35 cellular contexts compared by ENCODE assay signal in the genomic region with DNA sequence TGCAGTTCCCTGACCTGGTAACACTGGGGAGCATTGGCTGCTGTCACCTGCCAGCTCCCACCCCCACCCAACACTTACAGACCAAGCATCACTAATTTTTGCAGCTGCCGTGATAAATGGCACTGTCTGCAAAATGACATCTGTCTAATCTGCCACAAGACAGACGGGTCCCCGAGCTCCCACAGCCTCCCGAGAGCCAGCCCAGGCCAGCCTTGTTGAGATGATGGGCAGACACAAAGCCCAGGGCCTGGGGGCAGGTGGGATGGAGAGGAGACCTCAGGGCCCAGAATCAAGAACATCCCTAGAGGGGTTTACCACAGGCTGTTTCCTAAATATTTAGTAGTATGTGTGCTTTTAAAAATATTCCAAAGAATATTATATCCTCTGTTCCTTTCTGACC.
"Had no signal": no experiment of that assay in that cellular context is flagged by ENCODE, and none has a peak within 500 bp of the region (broad histone marks: within the 10 kb centered on the region; RNA-seq: fewer than 3 reads in every experiment).

No MANE protein-coding gene starts in this region.

- H3K27ac ChIP-seq: adrenal gland, body of pancreas, gastroesophageal sphincter, lower lobe of right lung, pancreas, prostate gland, suprapubic skin, WERI-Rb-1 had no signal

- H3K36me3 Mint-ChIP-seq: activated CD4-positive, alpha-beta memory T cell treated with anti-CD3 and anti-CD28 coated beads for 36 hours; activated naive CD8-positive, alpha-beta T cell treated with anti-CD3 and anti-CD28 coated beads for 36 hours; natural killer cell; stimulated activated memory B cell treated with anti-CD40 and anti-IgM and Interleukin-4, amounts not matched to agents 10 μg/mL and 1 μg/mL and 100 μg/mL, for 72 hours had no signal

- H3K36me3 ChIP-seq: adrenal gland, gastroesophageal sphincter, lower lobe of right lung, pancreas, prostate gland, suprapubic skin, tibial nerve, WERI-Rb-1 had no signal

- H3K9me3 ChIP-seq: adrenal gland, body of pancreas, gastroesophageal sphincter, lower lobe of right lung, pancreas, prostate gland, suprapubic skin, tibial nerve had no signal

- ATAC-seq: activated CD4-positive, CD25-positive, alpha-beta regulatory T cell treated with anti-CD3 and anti-CD28 coated beads, Interleukin-2, amount 50 U/mL, for 24 hours; body of pancreas; effector memory CD8-positive, alpha-beta T cell; gastroesophageal sphincter; left lobe of liver; lower lobe of right lung; natural killer cell; pancreas; stimulated activated memory B cell treated with anti-CD40 and anti-IgM and Interleukin-4, amounts not matched to agents 10 μg/mL and 1 μg/mL and 100 μg/mL, for 72 hours; T-helper 17 cell had no signal

- H3K4me3 Mint-ChIP-seq: activated CD4-positive, alpha-beta memory T cell treated with anti-CD3 and anti-CD28 coated beads for 36 hours; activated naive CD4-positive, alpha-beta T cell treated with anti-CD3 and anti-CD28 coated beads for 36 hours; activated naive CD8-positive, alpha-beta T cell treated with anti-CD3 and anti-CD28 coated beads for 36 hours; activated T-helper 1 cell treated with anti-CD3 and anti-CD28 coated beads, Interleukin-12 subunit alpha, Interleukin-12 subunit beta, Interleukin-2, Interleukin-4 antibody, amounts not matched to agents 30 ng/mL and 10 ng/mL and 1 ng/mL, durations not matched to agents 14 hours and 24 hours and 36 hours; effector memory CD8-positive, alpha-beta T cell; natural killer cell; stimulated activated memory B cell treated with anti-CD40 and anti-IgM and Interleukin-4, amounts not matched to agents 10 μg/mL and 1 μg/mL and 100 μg/mL, for 72 hours; T-helper 17 cell had no signal

- H3K4me1 ChIP-seq: adrenal gland, gastroesophageal sphincter, lower lobe of right lung, pancreas, prostate gland had no signal

- H3K4me1 Mint-ChIP-seq: activated naive CD8-positive, alpha-beta T cell treated with anti-CD3 and anti-CD28 coated beads for 36 hours; natural killer cell; T-helper 17 cell had no signal

- DNase-seq: activated CD4-positive, alpha-beta memory T cell treated with anti-CD3 and anti-CD28 coated beads for 36 hours; activated CD4-positive, alpha-beta T cell treated with anti-CD3 and anti-CD28 coated beads for 48 hours; activated CD8-positive, alpha-beta memory T cell treated with anti-CD3 and anti-CD28 coated beads, Interleukin-2, amount 50 U/mL, for 4 hours; activated effector memory CD4-positive, alpha-beta T cell treated with anti-CD3 and anti-CD28 coated beads, Interleukin-2, amount 50 U/mL, for 16 hours; activated naive CD4-positive, alpha-beta T cell treated with anti-CD3 and anti-CD28 coated beads for 36 hours; activated naive CD8-positive, alpha-beta T cell treated with anti-CD3 and anti-CD28 coated beads for 36 hours; activated T-cell treated with anti-CD3 and anti-CD28 coated beads, Interleukin-2, amount 50 U/mL, for 1 hour; adrenal gland; aorta; body of pancreas; effector memory CD8-positive, alpha-beta T cell; erythroblast; head of caudate nucleus; kidney glomerular epithelial cell; lower lobe of right lung; mesenchymal stem cell; natural killer cell; retina; stimulated activated CD4-positive, alpha-beta T cell treated with anti-CD3 and anti-CD28 coated beads, Interleukin-1b, Interleukin-23, amount 100 ng/mL, for 48 hours; stimulated activated CD4-positive, alpha-beta T cell treated with anti-CD3 and anti-CD28 coated beads, Interleukin-4, amount 100 ng/mL, for 4 hours; stimulated activated CD8-positive, alpha-beta memory T cell treated with anti-CD3 and anti-CD28 coated beads, Interleukin-4, amount 100 ng/mL, for 48 hours; T-helper 17 cell; T1000; WERI-Rb-1 had no signal

- H3K27me3 Mint-ChIP-seq: activated CD4-positive, alpha-beta memory T cell treated with anti-CD3 and anti-CD28 coated beads for 36 hours; activated naive CD8-positive, alpha-beta T cell treated with anti-CD3 and anti-CD28 coated beads for 36 hours; T-helper 17 cell had no signal

- H3K27me3 ChIP-seq: adrenal gland, body of pancreas, pancreas, tibial nerve had no signal

- H3K9me3 Mint-ChIP-seq: activated CD4-positive, alpha-beta memory T cell treated with anti-CD3 and anti-CD28 coated beads for 36 hours; activated naive CD4-positive, alpha-beta T cell treated with anti-CD3 and anti-CD28 coated beads for 36 hours; activated naive CD8-positive, alpha-beta T cell treated with anti-CD3 and anti-CD28 coated beads for 36 hours; activated T-helper 1 cell treated with anti-CD3 and anti-CD28 coated beads, Interleukin-12 subunit alpha, Interleukin-12 subunit beta, Interleukin-2, Interleukin-4 antibody, amounts not matched to agents 30 ng/mL and 10 ng/mL and 1 ng/mL, durations not matched to agents 14 hours and 24 hours and 36 hours; effector memory CD8-positive, alpha-beta T cell; natural killer cell; stimulated activated memory B cell treated with anti-CD40 and anti-IgM and Interleukin-4, amounts not matched to agents 10 μg/mL and 1 μg/mL and 100 μg/mL, for 72 hours had no signal

- H3K4me3 ChIP-seq: adrenal gland, body of pancreas, coronary artery, gastroesophageal sphincter, lower lobe of right lung, pancreas, prostate gland, smooth muscle cell, suprapubic skin, tibial nerve had no signal

- H3K4me2 ChIP-seq: smooth muscle cell had no signal

- H3K27ac Mint-ChIP-seq: activated CD4-positive, alpha-beta memory T cell treated with anti-CD3 and anti-CD28 coated beads for 36 hours; activated naive CD4-positive, alpha-beta T cell treated with anti-CD3 and anti-CD28 coated beads for 36 hours; activated naive CD8-positive, alpha-beta T cell treated with anti-CD3 and anti-CD28 coated beads for 36 hours; activated T-helper 1 cell treated with anti-CD3 and anti-CD28 coated beads, Interleukin-12 subunit alpha, Interleukin-12 subunit beta, Interleukin-2, Interleukin-4 antibody, amounts not matched to agents 30 ng/mL and 10 ng/mL and 1 ng/mL, durations not matched to agents 14 hours and 24 hours and 36 hours; effector memory CD8-positive, alpha-beta T cell; natural killer cell; stimulated activated memory B cell treated with anti-CD40 and anti-IgM and Interleukin-4, amounts not matched to agents 10 μg/mL and 1 μg/mL and 100 μg/mL, for 72 hours; T-helper 17 cell had no signal
